1 cellular context compared by ENCODE assay signal in genomic region chr14:93953263-93953662, GRCh38.
TF ChIP-seq lines count a peak whose summit lies in the region.

No MANE protein-coding gene starts in this region.

TF ChIP-seq in HepG2, 621 proteins besides CTCF, POLR2A, EP300 and RAD21 (continues in another document):
- no peak for TF ChIP-seq SP4 (CRISPR knock-in tag; IDR thresholded peaks at IDR 0.05)
- TF ChIP-seq TAF1 (CRISPR knock-in tag; IDR thresholded peaks at IDR 0.05) = peak; percentile 43; the same call in 1 of the 2 replicates
- no peak for TF ChIP-seq KDM6A (CRISPR knock-in tag; IDR thresholded peaks at IDR 0.05; ENCODE audit: low read depth)
- TF ChIP-seq ZNF33A (CRISPR knock-in tag; IDR thresholded peaks at IDR 0.05; ENCODE audit: borderline replicate concordance) = no peak
- peak; percentile 39; the same call in 1 of the 2 replicates for TF ChIP-seq IKZF5 (CRISPR knock-in tag; IDR thresholded peaks at IDR 0.05)
- TF ChIP-seq, protein P1, sequence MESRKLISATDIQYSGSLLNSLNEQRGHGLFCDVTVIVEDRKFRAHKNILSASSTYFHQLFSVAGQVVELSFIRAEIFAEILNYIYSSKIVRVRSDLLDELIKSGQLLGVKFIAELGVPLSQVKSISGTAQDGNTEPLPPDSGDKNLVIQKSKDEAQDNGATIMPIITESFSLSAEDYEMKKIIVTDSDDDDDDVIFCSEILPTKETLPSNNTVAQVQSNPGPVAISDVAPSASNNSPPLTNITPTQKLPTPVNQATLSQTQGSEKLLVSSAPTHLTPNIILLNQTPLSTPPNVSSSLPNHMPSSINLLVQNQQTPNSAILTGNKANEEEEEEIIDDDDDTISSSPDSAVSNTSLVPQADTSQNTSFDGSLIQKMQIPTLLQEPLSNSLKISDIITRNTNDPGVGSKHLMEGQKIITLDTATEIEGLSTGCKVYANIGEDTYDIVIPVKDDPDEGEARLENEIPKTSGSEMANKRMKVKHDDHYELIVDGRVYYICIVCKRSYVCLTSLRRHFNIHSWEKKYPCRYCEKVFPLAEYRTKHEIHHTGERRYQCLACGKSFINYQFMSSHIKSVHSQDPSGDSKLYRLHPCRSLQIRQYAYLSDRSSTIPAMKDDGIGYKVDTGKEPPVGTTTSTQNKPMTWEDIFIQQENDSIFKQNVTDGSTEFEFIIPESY (CRISPR knock-in tag; IDR thresholded peaks at IDR 0.05) = 0 out of 2 replicates have a peak, but pooled peaks have one; percentile 10
- TF ChIP-seq, protein P2, sequence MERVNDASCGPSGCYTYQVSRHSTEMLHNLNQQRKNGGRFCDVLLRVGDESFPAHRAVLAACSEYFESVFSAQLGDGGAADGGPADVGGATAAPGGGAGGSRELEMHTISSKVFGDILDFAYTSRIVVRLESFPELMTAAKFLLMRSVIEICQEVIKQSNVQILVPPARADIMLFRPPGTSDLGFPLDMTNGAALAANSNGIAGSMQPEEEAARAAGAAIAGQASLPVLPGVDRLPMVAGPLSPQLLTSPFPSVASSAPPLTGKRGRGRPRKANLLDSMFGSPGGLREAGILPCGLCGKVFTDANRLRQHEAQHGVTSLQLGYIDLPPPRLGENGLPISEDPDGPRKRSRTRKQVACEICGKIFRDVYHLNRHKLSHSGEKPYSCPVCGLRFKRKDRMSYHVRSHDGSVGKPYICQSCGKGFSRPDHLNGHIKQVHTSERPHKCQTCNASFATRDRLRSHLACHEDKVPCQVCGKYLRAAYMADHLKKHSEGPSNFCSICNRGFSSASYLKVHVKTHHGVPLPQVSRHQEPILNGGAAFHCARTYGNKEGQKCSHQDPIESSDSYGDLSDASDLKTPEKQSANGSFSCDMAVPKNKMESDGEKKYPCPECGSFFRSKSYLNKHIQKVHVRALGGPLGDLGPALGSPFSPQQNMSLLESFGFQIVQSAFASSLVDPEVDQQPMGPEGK (CRISPR knock-in tag; IDR thresholded peaks at IDR 0.05) = peak; percentile 42; the same call in 1 of the 2 replicates
- no peak for TF ChIP-seq SSRP1 (CRISPR knock-in tag; IDR thresholded peaks at IDR 0.05)
- TF ChIP-seq, protein P3, sequence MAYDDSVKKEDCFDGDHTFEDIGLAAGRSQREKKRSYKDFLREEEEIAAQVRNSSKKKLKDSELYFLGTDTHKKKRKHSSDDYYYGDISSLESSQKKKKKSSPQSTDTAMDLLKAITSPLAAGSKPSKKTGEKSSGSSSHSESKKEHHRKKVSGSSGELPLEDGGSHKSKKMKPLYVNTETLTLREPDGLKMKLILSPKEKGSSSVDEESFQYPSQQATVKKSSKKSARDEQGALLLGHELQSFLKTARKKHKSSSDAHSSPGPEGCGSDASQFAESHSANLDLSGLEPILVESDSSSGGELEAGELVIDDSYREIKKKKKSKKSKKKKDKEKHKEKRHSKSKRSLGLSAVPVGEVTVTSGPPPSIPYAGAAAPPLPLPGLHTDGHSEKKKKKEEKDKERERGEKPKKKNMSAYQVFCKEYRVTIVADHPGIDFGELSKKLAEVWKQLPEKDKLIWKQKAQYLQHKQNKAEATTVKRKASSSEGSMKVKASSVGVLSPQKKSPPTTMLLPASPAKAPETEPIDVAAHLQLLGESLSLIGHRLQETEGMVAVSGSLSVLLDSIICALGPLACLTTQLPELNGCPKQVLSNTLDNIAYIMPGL (CRISPR knock-in tag; IDR thresholded peaks at IDR 0.05; ENCODE audit: borderline replicate concordance in 1 of 2, low read depth in 1 of 2) = peak in 1 of 2 experiments; percentile 47; a peak in 1 of 4 replicates
- TF ChIP-seq HOXA3 (CRISPR knock-in tag; IDR thresholded peaks at IDR 0.05) = 0 out of 2 replicates have a peak, but pooled peaks have one; percentile 32
- TF ChIP-seq FOXK1 (CRISPR knock-in tag; IDR thresholded peaks at IDR 0.05; ENCODE audit: borderline replicate concordance, low read depth) = no peak
- no peak for TF ChIP-seq MXD3 (CRISPR knock-in tag; IDR thresholded peaks at IDR 0.05)
- peak; percentile 49; the same call in 1 of the 2 replicates for TF ChIP-seq ELF3 (CRISPR knock-in tag; IDR thresholded peaks at IDR 0.05)
- TF ChIP-seq, protein P4, sequence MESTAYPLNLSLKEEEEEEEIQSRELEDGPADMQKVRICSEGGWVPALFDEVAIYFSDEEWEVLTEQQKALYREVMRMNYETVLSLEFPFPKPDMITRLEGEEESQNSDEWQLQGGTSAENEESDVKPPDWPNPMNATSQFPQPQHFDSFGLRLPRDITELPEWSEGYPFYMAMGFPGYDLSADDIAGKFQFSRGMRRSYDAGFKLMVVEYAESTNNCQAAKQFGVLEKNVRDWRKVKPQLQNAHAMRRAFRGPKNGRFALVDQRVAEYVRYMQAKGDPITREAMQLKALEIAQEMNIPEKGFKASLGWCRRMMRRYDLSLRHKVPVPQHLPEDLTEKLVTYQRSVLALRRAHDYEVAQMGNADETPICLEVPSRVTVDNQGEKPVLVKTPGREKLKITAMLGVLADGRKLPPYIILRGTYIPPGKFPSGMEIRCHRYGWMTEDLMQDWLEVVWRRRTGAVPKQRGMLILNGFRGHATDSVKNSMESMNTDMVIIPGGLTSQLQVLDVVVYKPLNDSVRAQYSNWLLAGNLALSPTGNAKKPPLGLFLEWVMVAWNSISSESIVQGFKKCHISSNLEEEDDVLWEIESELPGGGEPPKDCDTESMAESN (CRISPR knock-in tag; conservative IDR thresholded peaks at IDR 0.05) = no peak
- TF ChIP-seq CBFB (CRISPR knock-in tag; IDR thresholded peaks at IDR 0.05) = no peak
- no peak for TF ChIP-seq ZNF672 (CRISPR knock-in tag; IDR thresholded peaks at IDR 0.05)
- TF ChIP-seq MAX (IDR thresholded peaks at IDR 0.05) = peak; percentile 29; the same call in 1 of the 2 replicates
- TF ChIP-seq CCDC6 (CRISPR knock-in tag; IDR thresholded peaks at IDR 0.05) = no peak
- no peak for TF ChIP-seq ZNF609 (CRISPR knock-in tag; IDR thresholded peaks at IDR 0.05; ENCODE audit: borderline replicate concordance)
- TF ChIP-seq, protein P5, sequence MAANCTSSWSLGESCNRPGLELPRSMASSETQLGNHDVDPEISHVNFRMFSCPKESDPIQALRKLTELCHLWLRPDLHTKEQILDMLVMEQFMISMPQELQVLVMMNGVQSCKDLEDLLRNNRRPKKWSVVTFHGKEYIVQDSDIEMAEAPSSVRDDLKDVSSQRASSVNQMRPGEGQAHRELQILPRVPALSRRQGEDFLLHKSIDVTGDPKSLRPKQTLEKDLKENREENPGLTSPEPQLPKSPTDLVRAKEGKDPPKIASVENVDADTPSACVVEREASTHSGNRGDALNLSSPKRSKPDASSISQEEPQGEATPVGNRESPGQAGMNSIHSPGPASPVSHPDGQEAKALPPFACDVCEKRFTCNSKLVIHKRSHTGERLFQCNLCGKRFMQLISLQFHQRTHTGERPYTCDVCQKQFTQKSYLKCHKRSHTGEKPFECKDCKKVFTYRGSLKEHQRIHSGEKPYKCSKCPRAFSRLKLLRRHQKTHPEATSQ (CRISPR knock-in tag; IDR thresholded peaks at IDR 0.05; ENCODE audit: borderline replicate concordance) = no peak
- TF ChIP-seq ZNF773 (CRISPR knock-in tag; IDR thresholded peaks at IDR 0.05; ENCODE audit: borderline replicate concordance) = no peak
- 0 out of 2 replicates have a peak, but pooled peaks have one; percentile 54 for TF ChIP-seq ZNF800 (CRISPR knock-in tag; IDR thresholded peaks at IDR 0.05)
- TF ChIP-seq ZNF749 (CRISPR knock-in tag; IDR thresholded peaks at IDR 0.05; ENCODE audit: borderline replicate concordance) = no peak
- no peak for TF ChIP-seq RBM22 (optimal IDR thresholded peaks at IDR 0.05; ENCODE audit: low read length)
- TF ChIP-seq ZNF710 (CRISPR knock-in tag; IDR thresholded peaks at IDR 0.05; ENCODE audit: borderline replicate concordance) = 0 out of 2 replicates have a peak, but pooled peaks have one; percentile 25
- TF ChIP-seq FOXO1 (CRISPR knock-in tag; IDR thresholded peaks at IDR 0.05) = 0 out of 2 replicates have a peak, but pooled peaks have one; percentile 39
- no peak for TF ChIP-seq LCORL (IDR thresholded peaks at IDR 0.05)
- TF ChIP-seq LCORL (CRISPR knock-in tag; IDR thresholded peaks at IDR 0.05) = peak; percentile 39; the same call in 1 of the 2 replicates
- TF ChIP-seq, protein P6, sequence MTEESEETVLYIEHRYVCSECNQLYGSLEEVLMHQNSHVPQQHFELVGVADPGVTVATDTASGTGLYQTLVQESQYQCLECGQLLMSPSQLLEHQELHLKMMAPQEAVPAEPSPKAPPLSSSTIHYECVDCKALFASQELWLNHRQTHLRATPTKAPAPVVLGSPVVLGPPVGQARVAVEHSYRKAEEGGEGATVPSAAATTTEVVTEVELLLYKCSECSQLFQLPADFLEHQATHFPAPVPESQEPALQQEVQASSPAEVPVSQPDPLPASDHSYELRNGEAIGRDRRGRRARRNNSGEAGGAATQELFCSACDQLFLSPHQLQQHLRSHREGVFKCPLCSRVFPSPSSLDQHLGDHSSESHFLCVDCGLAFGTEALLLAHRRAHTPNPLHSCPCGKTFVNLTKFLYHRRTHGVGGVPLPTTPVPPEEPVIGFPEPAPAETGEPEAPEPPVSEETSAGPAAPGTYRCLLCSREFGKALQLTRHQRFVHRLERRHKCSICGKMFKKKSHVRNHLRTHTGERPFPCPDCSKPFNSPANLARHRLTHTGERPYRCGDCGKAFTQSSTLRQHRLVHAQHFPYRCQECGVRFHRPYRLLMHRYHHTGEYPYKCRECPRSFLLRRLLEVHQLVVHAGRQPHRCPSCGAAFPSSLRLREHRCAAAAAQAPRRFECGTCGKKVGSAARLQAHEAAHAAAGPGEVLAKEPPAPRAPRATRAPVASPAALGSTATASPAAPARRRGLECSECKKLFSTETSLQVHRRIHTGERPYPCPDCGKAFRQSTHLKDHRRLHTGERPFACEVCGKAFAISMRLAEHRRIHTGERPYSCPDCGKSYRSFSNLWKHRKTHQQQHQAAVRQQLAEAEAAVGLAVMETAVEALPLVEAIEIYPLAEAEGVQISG (CRISPR knock-in tag; IDR thresholded peaks at IDR 0.05) = peak; percentile 14; the same call in 1 of the 2 replicates
